In genomic region chr18:50507120-50507590, GRCh38 we compare ENCODE assay signal across 8 cellular contexts. TPM values are rescaled to one million over a fixed set of nuclear protein-coding genes. Genes with fewer than 3 reads are reported as not detected.
DNase-seq lines count a peak whose midpoint lies in the region; ATAC-seq, FAIRE-seq and TF ChIP-seq lines count a peak whose summit lies in the region.

No MANE protein-coding gene starts in this region.

- no peaks in the 10 kb centered on the region for H3K9me3 ChIP-seq in breast epithelium
- no peaks in the 10 kb centered on the region for H3K9me3 ChIP-seq in left lung

- TF ChIP-seq POLR2A in breast epithelium (IDR thresholded peaks at IDR 0.05) (no peak), GM12891 (IDR thresholded peaks at IDR 0.05; ENCODE audit: low read depth, low read length) (no peak)

- H3K27me3 ChIP-seq in breast epithelium, result no peaks in the 10 kb centered on the region
- peaks cover 0 to 5% of the 10 kb centered on the region in 2 donors for H3K27me3 ChIP-seq in left lung

- H3K27ac ChIP-seq in breast epithelium (no peak overlapping the region), left lung (no peak overlapping the region)

- no peaks in the 10 kb centered on the region for H3K36me3 ChIP-seq in breast epithelium
- no peaks in the 10 kb centered on the region for H3K36me3 ChIP-seq in left lung

- H3K4me1 ChIP-seq in breast epithelium, result no peaks in the 10 kb centered on the region
- no peaks in the 10 kb centered on the region for H3K4me1 ChIP-seq in left lung

- intact Hi-C loops in breast epithelium (cut with DNase I; ENCODE audit: low total_unique reads), result loop anchor here (5.0 kb wide), 1 partner anchor 280 kb away; no protein-coding TSS in a partner anchor
- intact Hi-C loops in left lung (cut with DNase I), result no loop called here

- TF ChIP-seq CTCF in GM12873 (IDR thresholded peaks at IDR 0.05; ENCODE audit: insufficient read depth, low read depth, low read length, missing control alignments), result peak; percentile 63
- TF ChIP-seq CTCF in breast epithelium (IDR thresholded peaks at IDR 0.05), result peak in 2 of 3 donors; percentile 39 to 44
- TF ChIP-seq CTCF in left lung (IDR thresholded peaks at IDR 0.05), result peak in 1 of 2 donors; percentile 51

- no peak for FAIRE-seq in GM12891 (lab: Jason Lieb, UNC)

- ATAC-seq in left lung, result peak; percentile 86
- ATAC-seq in HG02840 (IDR thresholded peaks at IDR 0.05; ENCODE audit: low FRiP score, unreplicated experiment), result no peak
- ATAC-seq in GM19035 (IDR thresholded peaks at IDR 0.05; ENCODE audit: unreplicated experiment), result no peak

- peak; percentile 68 for DNase-seq in NCI-H146 treated with DMSO at 0.1 percent for 48 hours (lab: John Stamatoyannopoulos, UW; ENCODE audit: unreplicated experiment)
- DNase-seq in breast epithelium (ENCODE audit: low spot score in 2 of 2), result peak in 1 of 2 donors; percentile 29
- DNase-seq in left lung, result no peak
- DNase-seq in SW 1271 (lab: John Stamatoyannopoulos, UW), result no peak
- no peak for DNase-seq in GM12891 (ENCODE audit: insufficient read length, low spot score)

- H3K4me3 ChIP-seq in breast epithelium (no peak overlapping the region), left lung (no peak overlapping the region)

TF ChIP-seq in GM12891, 5 proteins besides CTCF, POLR2A, EP300 and RAD21:
- TF ChIP-seq TAF1 (IDR thresholded peaks at IDR 0.05; ENCODE audit: low read depth, low read length) (no peak), PAX5 (IDR thresholded peaks at IDR 0.05; ENCODE audit: insufficient read depth, low read length, severe bottlenecking) (no peak), SPI1 (IDR thresholded peaks at IDR 0.05; ENCODE audit: low read depth, low read length) (no peak), POU2F2 (IDR thresholded peaks at IDR 0.05; ENCODE audit: low read depth, low read length) (no peak), POLR2AphosphoS5 (IDR thresholded peaks at IDR 0.05; ENCODE audit: low read depth, low read length) (no peak)

RNA-seq across cellular contexts. Expression of gene MAPK4, which starts 52.7 kb away (rescaled TPM):
- 1 to 10 TPM in 2 of 3 donors, under 1 TPM in 1; 0.64 to 1.9 (median 1.3) TPM for total RNA-seq in breast epithelium
- total RNA-seq in left lung, result under 1 TPM; 0.55 to 0.89 TPM
- 0.06 TPM for polyA plus RNA-seq in GM12891 (2012; ENCODE audit: low read depth, missing spikeins)
